Comparison of ENCODE assay signal across 28 cellular contexts in the genomic region with DNA sequence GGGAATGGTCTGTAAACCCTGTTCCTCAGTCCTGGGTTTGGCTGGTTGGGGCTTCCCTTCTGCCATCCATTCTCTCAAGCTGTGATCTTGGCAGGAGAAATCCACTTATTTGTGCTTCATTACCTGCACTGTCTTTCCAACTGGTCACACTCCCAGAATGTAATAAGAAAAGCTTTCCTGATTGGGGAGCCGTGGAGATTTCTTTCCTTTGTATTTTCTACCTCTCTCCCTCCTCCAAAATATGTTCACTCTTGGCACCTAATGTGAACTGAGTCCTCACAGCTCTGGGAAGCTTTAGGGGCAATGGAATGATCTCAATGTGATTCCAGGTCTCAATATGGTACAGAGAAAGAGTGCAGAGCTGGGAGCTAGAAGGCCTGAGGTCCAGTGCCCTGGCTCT. TPM values are rescaled to one million over a fixed set of nuclear protein-coding genes. Genes with fewer than 3 reads are reported as not detected.
"Had no signal": no experiment of that assay in that cellular context is flagged by ENCODE, and none has a peak within 500 bp of the region (broad histone marks: within the 10 kb centered on the region; RNA-seq: fewer than 3 reads in every experiment).

No MANE protein-coding gene starts in this region.

- H3K4me1 Mint-ChIP-seq: activated CD4-positive, alpha-beta memory T cell treated with anti-CD3 and anti-CD28 coated beads, Interleukin-2, amount 10 ng/mL, durations not matched to agents 7 days and 5 days; activated CD4-positive, alpha-beta T cell treated with anti-CD3 and anti-CD28 coated beads, Interleukin-2, amount 10 ng/mL, durations not matched to agents 7 days and 5 days; activated naive CD4-positive, alpha-beta T cell treated with anti-CD3 and anti-CD28 coated beads, Interleukin-2, amount 10 ng/mL, durations not matched to agents 7 days and 5 days; WTC11 had no signal

- H3K27me3 Mint-ChIP-seq: activated naive CD8-positive, alpha-beta T cell had no signal

- H3K4me3 Mint-ChIP-seq: activated CD4-positive, alpha-beta memory T cell treated with anti-CD3 and anti-CD28 coated beads, Interleukin-2, amount 10 ng/mL, durations not matched to agents 7 days and 5 days; activated CD4-positive, alpha-beta T cell treated with anti-CD3 and anti-CD28 coated beads, Interleukin-2, amount 10 ng/mL, durations not matched to agents 7 days and 5 days; activated naive CD4-positive, alpha-beta T cell treated with anti-CD3 and anti-CD28 coated beads, Interleukin-2, amount 10 ng/mL, durations not matched to agents 7 days and 5 days; activated naive CD8-positive, alpha-beta T cell; activated T-cell treated with anti-CD3 and anti-CD28 coated beads, Interleukin-2, amount 50 U/mL, for 24 hours; activated T-cell treated with anti-CD3 and anti-CD28 coated beads, Interleukin-2, amount 50 U/mL, for 72 hours; effector memory CD8-positive, alpha-beta T cell; WTC11 had no signal

- H3K36me3 Mint-ChIP-seq: activated naive CD4-positive, alpha-beta T cell treated with anti-CD3 and anti-CD28 coated beads, Interleukin-2, amount 10 ng/mL, durations not matched to agents 7 days and 5 days; activated naive CD8-positive, alpha-beta T cell; WTC11 had no signal

- DNase-seq: activated CD4-positive, alpha-beta memory T cell treated with anti-CD3 and anti-CD28 coated beads, Interleukin-2, amount 10 ng/mL, durations not matched to agents 7 days and 5 days; activated CD4-positive, alpha-beta T cell treated with anti-CD3 and anti-CD28 coated beads for 1 hour; activated CD4-positive, alpha-beta T cell treated with anti-CD3 and anti-CD28 coated beads for 4 hours; activated CD4-positive, alpha-beta T cell treated with anti-CD3 and anti-CD28 coated beads, Interleukin-2, amount 50 U/mL, for 4 hours; activated CD8-positive, alpha-beta memory T cell treated with anti-CD3 and anti-CD28 coated beads, Interleukin-2, amount 50 U/mL, for 48 hours; activated gamma-delta T cell; activated naive CD4-positive, alpha-beta T cell; activated T-cell treated with anti-CD3 and anti-CD28 coated beads for 4 hours; activated T-cell treated with anti-CD3 and anti-CD28 coated beads, Interleukin-2, amount 50 U/mL, for 24 hours; activated T-cell treated with anti-CD3 and anti-CD28 coated beads, Interleukin-2, amount 50 U/mL, for 72 hours; anterior cingulate cortex; cortex of kidney; effector CD4-positive, alpha-beta T cell; effector memory CD8-positive, alpha-beta T cell; gastrocnemius medialis; glutamatergic neuron; heart left ventricle; hypothalamus; T-helper 9 cell had no signal

- H3K9me3 Mint-ChIP-seq: activated CD4-positive, alpha-beta memory T cell treated with anti-CD3 and anti-CD28 coated beads, Interleukin-2, amount 10 ng/mL, durations not matched to agents 7 days and 5 days; activated CD4-positive, alpha-beta T cell treated with anti-CD3 and anti-CD28 coated beads, Interleukin-2, amount 10 ng/mL, durations not matched to agents 7 days and 5 days; activated naive CD4-positive, alpha-beta T cell treated with anti-CD3 and anti-CD28 coated beads, Interleukin-2, amount 10 ng/mL, durations not matched to agents 7 days and 5 days; activated T-cell treated with anti-CD3 and anti-CD28 coated beads, Interleukin-2, amount 50 U/mL, for 24 hours; activated T-cell treated with anti-CD3 and anti-CD28 coated beads, Interleukin-2, amount 50 U/mL, for 72 hours; effector memory CD8-positive, alpha-beta T cell; WTC11 had no signal

- H3K27ac Mint-ChIP-seq: activated CD4-positive, alpha-beta memory T cell treated with anti-CD3 and anti-CD28 coated beads, Interleukin-2, amount 10 ng/mL, durations not matched to agents 7 days and 5 days; activated CD4-positive, alpha-beta T cell treated with anti-CD3 and anti-CD28 coated beads, Interleukin-2, amount 10 ng/mL, durations not matched to agents 7 days and 5 days; activated naive CD4-positive, alpha-beta T cell treated with anti-CD3 and anti-CD28 coated beads, Interleukin-2, amount 10 ng/mL, durations not matched to agents 7 days and 5 days; activated naive CD8-positive, alpha-beta T cell; activated T-cell treated with anti-CD3 and anti-CD28 coated beads, Interleukin-2, amount 50 U/mL, for 24 hours; activated T-cell treated with anti-CD3 and anti-CD28 coated beads, Interleukin-2, amount 50 U/mL, for 72 hours; effector memory CD8-positive, alpha-beta T cell; WTC11 had no signal

- ATAC-seq: activated T-cell treated with anti-CD3 and anti-CD28 coated beads, Interleukin-2, amount 50 U/mL, for 72 hours; effector memory CD8-positive, alpha-beta T cell; gastrocnemius medialis; heart left ventricle; WTC11 had no signal

RNA-seq across cellular contexts. Expression of a gene that starts 23.0 kb away (rescaled TPM):
- total RNA-seq: activated CD4-positive, alpha-beta memory T cell treated with anti-CD3 and anti-CD28 coated beads, Interleukin-2, amount 10 ng/mL, durations not matched to agents 7 days and 5 days; activated CD4-positive, alpha-beta T cell treated with anti-CD3 and anti-CD28 coated beads, Interleukin-2, amount 10 ng/mL, durations not matched to agents 7 days and 5 days; activated T-cell treated with anti-CD3 and anti-CD28 coated beads, Interleukin-2, amount 50 U/mL, for 72 hours; astrocyte; chondrocyte; dermis blood vessel endothelial cell; foreskin keratinocyte; gastrocnemius medialis; heart left ventricle; WTC11 had no signal
- polyA plus RNA-seq: adipose tissue, foreskin keratinocyte, heart left ventricle had no signal
